17 cellular contexts compared by ENCODE assay signal in the genomic region with DNA sequence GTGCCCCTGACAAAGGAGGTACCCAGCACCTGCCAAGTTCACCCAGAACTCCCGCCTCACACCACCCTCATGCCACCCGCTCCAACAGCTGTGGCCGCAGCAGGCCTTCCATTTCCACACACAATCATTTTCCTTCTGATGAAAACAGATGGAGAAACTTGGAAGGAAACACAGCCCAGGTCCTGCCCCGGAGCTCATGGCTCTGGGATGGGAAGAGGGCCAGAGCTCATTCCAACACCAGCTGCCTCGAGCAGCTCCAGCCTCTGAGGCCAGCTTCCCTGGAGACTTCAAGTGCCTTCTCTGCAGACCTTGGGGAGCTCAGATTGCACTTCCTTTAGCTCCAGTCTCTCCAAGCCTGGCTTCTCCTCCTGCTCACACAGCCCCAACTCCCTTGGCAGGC. TPM values are rescaled to one million over a fixed set of nuclear protein-coding genes. Genes with fewer than 3 reads are reported as not detected.
DNase-seq lines count a peak whose midpoint lies in the region; ATAC-seq and TF ChIP-seq lines count a peak whose summit lies in the region.
"Had no signal": no experiment of that assay in that cellular context is flagged by ENCODE, and none has a peak within 500 bp of the region (broad histone marks: within the 10 kb centered on the region; RNA-seq: fewer than 3 reads in every experiment).

No MANE protein-coding gene starts in this region.

- no peaks in the 10 kb centered on the region for H3K36me3 ChIP-seq in heart left ventricle

- no peak overlapping the region for H3K4me3 ChIP-seq in heart left ventricle
- H3K4me3 ChIP-seq: K562 had no signal

- TF ChIP-seq POLR2A in heart left ventricle (IDR thresholded peaks at IDR 0.05): no peak

- H3K4me1 ChIP-seq in heart left ventricle: peaks cover 0 to 9% (median 0%) of the 10 kb centered on the region in 12 donors

- 44 to 57% (median 49%) methylated on average over 5 of the region's 5 CpGs for WGBS in heart left ventricle, 4 donors

- peaks cover 0 to 4% (median 0%) of the 10 kb centered on the region in 12 donors for H3K9me3 ChIP-seq in heart left ventricle

- H3K27me3 ChIP-seq in heart left ventricle: peaks cover 0 to 12% (median 0%) of the 10 kb centered on the region in 9 donors

- peak overlapping the region in 1 of 12 donors; percentile 49 for H3K27ac ChIP-seq in heart left ventricle
- H3K27ac ChIP-seq: VCaP had no signal

- TF ChIP-seq CTCF in heart left ventricle (IDR thresholded peaks at IDR 0.05): no peak

- peak; percentile 7 for DNase-seq in EH (ENCODE audit: low read depth)
- peak; percentile 94 to 99 for DNase-seq in NCI-H524 (lab: John Stamatoyannopoulos, UW)
- DNase-seq in heart left ventricle: peak in 4 of 5 donors; percentile 27 to 70 (median 40)
- no peak for DNase-seq in sciatic nerve (ENCODE audit: low spot score)
- DNase-seq in SHP77 (lab: John Stamatoyannopoulos, UW): no peak
- no peak for DNase-seq in NCI-H1105 treated with DMSO at 0.1 percent for 48 hours (lab: John Stamatoyannopoulos, UW)
- DNase-seq: activated CD8-positive, alpha-beta memory T cell treated with anti-CD3 and anti-CD28 coated beads, Interleukin-2, amount 50 U/mL, for 4 hours; activated naive CD8-positive, alpha-beta T cell treated with anti-CD3 and anti-CD28 coated beads, Interleukin-2, amount 50 U/mL, for 24 hours; CD4-positive, CD25-positive, alpha-beta regulatory T cell; occipital lobe; stimulated activated CD4-positive, alpha-beta T cell treated with anti-CD3 and anti-CD28 coated beads, Interleukin-4, amount 100 ng/mL, for 24 hours; stimulated activated naive CD4-positive, alpha-beta T cell had no signal

- peak in 3 of 4 donors; percentile 67 to 70 (median 69) for ATAC-seq in heart left ventricle
- peak; percentile 56 for ATAC-seq in sciatic nerve
- ATAC-seq in HG02973 (IDR thresholded peaks at IDR 0.05; ENCODE audit: unreplicated experiment): no peak
- ATAC-seq in HG02642 (IDR thresholded peaks at IDR 0.05; ENCODE audit: poor library complexity, unreplicated experiment): no peak
- ATAC-seq: activated naive CD8-positive, alpha-beta T cell treated with anti-CD3 and anti-CD28 coated beads, Interleukin-2, amount 50 U/mL, for 24 hours; K562 had no signal

- intact Hi-C loops in heart left ventricle (cut with DNase I) (no loop called here), sciatic nerve (cut with DNase I) (no loop called here)

RNA-seq across cellular contexts. Expression of a gene that starts 55.1 kb away (rescaled TPM):
- total RNA-seq in heart left ventricle (10 to 100 TPM in 2 of 9 donors, 1 to 10 TPM in 7; 5.4 to 47.3 (median 8.2) TPM), sciatic nerve (20.6 TPM)
- polyA plus RNA-seq in heart left ventricle: 1 to 10 TPM; 2.0 to 4.1 TPM
- total RNA-seq: NCI-H460 had no signal

Comparison
In these comparisons a context has a peak if more than half of its experiments do, and no peak if none do; other contexts are left out.
1. DNase-seq: peak in EH (single experiment), NCI-H524 (2 of 2) and heart left ventricle (4 of 5); none in sciatic nerve (single experiment), SHP77 (0 of 2) and NCI-H1105 treated with DMSO at 0.1 percent for 48 hours (single experiment).
2. ATAC-seq: peak in heart left ventricle (3 of 4) and sciatic nerve (single experiment); none in HG02973 (single experiment) and HG02642 (single experiment).